Comparison of ENCODE assay signal across 12 cellular contexts in genomic region chr7:107939472-107940145, GRCh38. TPM values are rescaled to one million over a fixed set of nuclear protein-coding genes. Genes with fewer than 3 reads are reported as not detected.
DNase-seq lines count a peak whose midpoint lies in the region; ATAC-seq and TF ChIP-seq lines count a peak whose summit lies in the region.
"Had no signal": no experiment of that assay in that cellular context is flagged by ENCODE, and none has a peak within 500 bp of the region (broad histone marks: within the 10 kb centered on the region; RNA-seq: fewer than 3 reads in every experiment).

No MANE protein-coding gene starts in this region.

- H3K4me3 Mint-ChIP-seq in nephron: no peak overlapping the region
- H3K4me3 Mint-ChIP-seq: stimulated activated memory B cell treated with anti-CD40 and anti-IgM and Interleukin-4, amounts not matched to agents 10 μg/mL and 1 μg/mL and 100 μg/mL, for 72 hours had no signal

- H3K36me3 ChIP-seq in aorta (ENCODE audit: control insufficient read depth in 1 of 2, insufficient read depth in 2 of 2, low read length in 1 of 2): peaks cover 0 to 4% of the 10 kb centered on the region in 2 donors

- H3K4me1 ChIP-seq in aorta (ENCODE audit: control insufficient read depth in 1 of 2, insufficient read depth in 2 of 2, low read length in 2 of 2): peaks cover 4 to 6% of the 10 kb centered on the region in 2 donors

- H3K9me3 Mint-ChIP-seq in nephron: no peaks in the 10 kb centered on the region
- H3K9me3 Mint-ChIP-seq: stimulated activated memory B cell treated with anti-CD40 and anti-IgM and Interleukin-4, amounts not matched to agents 10 μg/mL and 1 μg/mL and 100 μg/mL, for 72 hours had no signal

- peaks cover 89% of the 10 kb centered on the region for H3K36me3 Mint-ChIP-seq in nephron (ENCODE audit: low read depth)

- H3K4me3 ChIP-seq in aorta (ENCODE audit: low read length in 2 of 2): no peak overlapping the region

- TF ChIP-seq CTCF in nephron (IDR thresholded peaks at IDR 0.05; ENCODE audit: unreplicated experiment in 3 of 3): no peak

- 4 to 7% methylated on average over 7 of the region's 7 CpGs for WGBS in aorta, 2 donors

- intact Hi-C loops in aorta (cut with DNase I): loop anchor here in 1 of 2 donors (5.0 kb wide), 1 partner anchor 63 kb away; the partner anchor contains the start of gene LAMB1

- DNase-seq in NCI-H1694 treated with DMSO at 0.1 percent for 48 hours (lab: John Stamatoyannopoulos, UW): peak; percentile 11
- no peak for DNase-seq in NCI-H1694 (lab: John Stamatoyannopoulos, UW)
- peak; percentile 81 for DNase-seq in fibroblast of gingiva (ENCODE audit: low read depth)
- peak; percentile 78 to 84 for DNase-seq in aorta
- DNase-seq in activated gamma-delta T cell treated with Interleukin-2 at 50 U/mL for 16 hours: no peak
- DNase-seq: amygdala, NCI-H1436 treated with DMSO at 0.1 percent for 48 hours had no signal

- H3K27ac Mint-ChIP-seq in nephron: peak overlapping the region in 2 of 3 experiments; percentile 64 to 88
- H3K27ac Mint-ChIP-seq: stimulated activated memory B cell treated with anti-CD40 and anti-IgM and Interleukin-4, amounts not matched to agents 10 μg/mL and 1 μg/mL and 100 μg/mL, for 72 hours had no signal

- H3K27me3 Mint-ChIP-seq in nephron (ENCODE audit: low read depth): no peaks in the 10 kb centered on the region
- H3K27me3 Mint-ChIP-seq: stimulated activated memory B cell treated with anti-CD40 and anti-IgM and Interleukin-4, amounts not matched to agents 10 μg/mL and 1 μg/mL and 100 μg/mL, for 72 hours had no signal

- H3K4me1 Mint-ChIP-seq in nephron: peaks cover 67% of the 10 kb centered on the region
- H3K4me1 Mint-ChIP-seq: stimulated activated memory B cell treated with anti-CD40 and anti-IgM and Interleukin-4, amounts not matched to agents 10 μg/mL and 1 μg/mL and 100 μg/mL, for 72 hours had no signal

- H3K27me3 ChIP-seq in aorta (ENCODE audit: control insufficient read depth in 1 of 2, insufficient read depth in 2 of 2, low read length in 1 of 2): no peaks in the 10 kb centered on the region

- peak overlapping the region; percentile 37 to 62 for H3K27ac ChIP-seq in aorta (ENCODE audit: low read depth in 1 of 2, low read length in 2 of 2)
- H3K27ac ChIP-seq: 22Rv1 had no signal

- no peaks in the 10 kb centered on the region for H3K9me3 ChIP-seq in aorta (ENCODE audit: control insufficient read depth, low read length)

- ATAC-seq in aorta (ENCODE audit: low FRiP score): peak; percentile 79
- no peak for ATAC-seq in HG03108 (IDR thresholded peaks at IDR 0.05; ENCODE audit: unreplicated experiment)
- no peak for ATAC-seq in HG02884 (IDR thresholded peaks at IDR 0.05; ENCODE audit: unreplicated experiment)

RNA-seq across cellular contexts. Expression of gene DLD, which starts 48.6 kb away (rescaled TPM):
- total RNA-seq in aorta: 10 to 100 TPM; 53.5 to 54.0 TPM
- 10 to 100 TPM; 48.8 to 69.4 TPM for polyA plus RNA-seq in aorta

Comparison
In these comparisons a context has a peak if more than half of its experiments do, and no peak if none do; other contexts are left out.
1. DNase-seq: peak in NCI-H1694 treated with DMSO at 0.1 percent for 48 hours (single experiment), fibroblast of gingiva (single experiment) and aorta (2 of 2); none in NCI-H1694 (single experiment) and activated gamma-delta T cell treated with Interleukin-2 at 50 U/mL for 16 hours (single experiment).